ENCODE assay signal across 1 cellular context in the genomic region with DNA sequence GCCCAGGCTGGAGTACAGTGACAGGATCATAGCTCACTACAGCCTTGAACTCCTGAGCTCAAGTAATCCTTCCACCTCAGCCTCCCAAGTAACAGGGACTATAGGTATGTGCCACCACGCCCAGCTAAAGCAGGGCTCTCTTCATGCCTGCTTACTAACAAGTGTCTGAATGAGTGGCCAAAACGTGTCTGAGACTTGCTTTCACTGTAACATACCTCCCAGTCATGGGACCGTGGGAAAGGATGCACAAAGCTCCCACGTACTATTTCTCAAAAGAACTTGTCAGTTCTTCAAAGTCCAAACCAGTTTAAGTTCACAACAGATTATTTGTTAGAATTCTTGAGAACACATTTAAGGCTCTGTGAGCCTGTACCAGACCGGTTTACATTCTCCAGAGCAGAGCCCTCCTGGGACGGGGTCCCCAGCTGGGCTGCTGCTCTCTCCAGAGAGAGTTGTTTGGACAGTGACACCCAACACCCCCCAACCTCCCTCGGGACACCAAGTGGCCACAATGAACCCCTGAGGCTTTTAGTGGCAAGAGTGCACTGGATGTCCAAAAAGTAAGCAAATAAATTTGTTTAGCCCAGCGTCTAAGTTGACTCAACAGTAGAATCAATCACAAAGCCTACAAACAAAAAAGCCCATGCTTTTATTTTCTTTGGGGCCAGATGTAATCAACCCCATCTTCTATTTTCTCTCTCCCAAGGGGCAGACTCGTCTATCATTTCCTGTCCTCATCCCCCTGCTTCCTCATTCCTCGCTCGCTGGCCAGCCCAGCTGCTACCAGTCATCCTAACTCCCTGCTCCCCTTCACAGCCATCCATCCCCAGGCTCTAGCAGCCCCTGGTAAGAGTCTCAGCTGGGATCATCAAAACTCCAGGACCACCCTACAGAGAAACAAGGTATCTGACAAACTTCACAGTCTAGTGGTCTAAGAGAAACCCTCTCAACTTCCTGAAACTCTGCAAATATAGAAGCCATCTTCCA.
A peak's percentile ranks its signal among the peaks of the same experiment; 100 is the strongest.
TF ChIP-seq lines count a peak whose summit lies in the region.

No MANE protein-coding gene starts in this region.

TF ChIP-seq in GM12878, 131 proteins besides CTCF, POLR2A, EP300 and RAD21 (continued from another document and continues in another):
- TF ChIP-seq CREB1 (IDR thresholded peaks at IDR 0.05; ENCODE audit: low read depth) (0 out of 2 replicates have a peak, but pooled peaks have one; percentile 3), ZNF384 (IDR thresholded peaks at IDR 0.05; ENCODE audit: borderline replicate concordance, low read depth, low read length) (0 out of 2 replicates have a peak, but pooled peaks have one; percentile 13), TCF12 (IDR thresholded peaks at IDR 0.05; ENCODE audit: low read depth, low read length) (peak; percentile 81; the same call in 1 of the 2 replicates), NBN (IDR thresholded peaks at IDR 0.05) (peak; percentile 34; the same call in 1 of the 2 replicates), YBX1 (IDR thresholded peaks at IDR 0.05) (peak; percentile 94), TBL1XR1 (IDR thresholded peaks at IDR 0.05; ENCODE audit: low read depth, low read length) (peak; percentile 78; the same call in 1 of the 2 replicates), MEF2A (IDR thresholded peaks at IDR 0.05; ENCODE audit: insufficient read depth, low read depth, low read length) (0 out of 2 replicates have a peak, but pooled peaks have one; percentile 3), FOXM1 (IDR thresholded peaks at IDR 0.05; ENCODE audit: low read depth, low read length) (no peak), GATAD2B (conservative IDR thresholded peaks at IDR 0.05; ENCODE audit: low read depth) (peak; percentile 100), NR2F1 (conservative IDR thresholded peaks at IDR 0.05) (peak; percentile 66), MXI1 (IDR thresholded peaks at IDR 0.05; ENCODE audit: low read depth, low read length) (0 out of 2 replicates have a peak, but pooled peaks have one; percentile 28), EED (IDR thresholded peaks at IDR 0.05; ENCODE audit: low read depth) (peak; percentile 21; the same call in 1 of the 2 replicates), IKZF1 (conservative IDR thresholded peaks at IDR 0.05) (peak; percentile 50), PML (IDR thresholded peaks at IDR 0.05; ENCODE audit: low read length) (0 out of 2 replicates have a peak, but pooled peaks have one; percentile 43), HDGF (IDR thresholded peaks at IDR 0.05) (peak; percentile 64), HDAC6 (IDR thresholded peaks at IDR 0.05; ENCODE audit: unreplicated experiment) (no peak), YY1 (IDR thresholded peaks at IDR 0.05; ENCODE audit: low read depth, low read length) (0 out of 2 replicates have a peak, but pooled peaks have one; percentile 3), SIX5 (IDR thresholded peaks at IDR 0.05; ENCODE audit: low read depth, low read length, severe bottlenecking) (no peak), STAT1 (conservative IDR thresholded peaks at IDR 0.05) (no peak), BCL11A (IDR thresholded peaks at IDR 0.05; ENCODE audit: low read depth, low read length) (0 out of 2 replicates have a peak, but pooled peaks have one; percentile 48), BRCA1 (IDR thresholded peaks at IDR 0.05; ENCODE audit: low read depth, low read length) (no peak), ZBED1 (IDR thresholded peaks at IDR 0.05; ENCODE audit: borderline replicate concordance) (no peak), ZNF217 (IDR thresholded peaks at IDR 0.05) (no peak), IRF4 (IDR thresholded peaks at IDR 0.05; ENCODE audit: low read depth, low read length) (no peak), IKZF2 (IDR thresholded peaks at IDR 0.05) (peak; percentile 46 to 63), SMAD5 (IDR thresholded peaks at IDR 0.05; ENCODE audit: low read depth) (no peak), MTA2 (IDR thresholded peaks at IDR 0.05; ENCODE audit: low read depth) (peak; percentile 56), RCOR1 (conservative IDR thresholded peaks at IDR 0.05; ENCODE audit: low read depth, low read length) (0 out of 2 replicates have a peak, but pooled peaks have one; percentile 42), ZNF207 (IDR thresholded peaks at IDR 0.05; ENCODE audit: borderline replicate concordance) (peak; percentile 75; the same call in 1 of the 2 replicates), RUNX3 (IDR thresholded peaks at IDR 0.05; ENCODE audit: low read length) (peak; percentile 73), SMAD1 (IDR thresholded peaks at IDR 0.05; ENCODE audit: low read depth, partially characterized antibody) (peak; percentile 5), RB1 (IDR thresholded peaks at IDR 0.05; ENCODE audit: borderline replicate concordance) (peak; percentile 99; the same call in 1 of the 2 replicates), RELA (IDR thresholded peaks at IDR 0.05; ENCODE audit: borderline replicate concordance, partially characterized antibody) (no peak)
- TF ChIP-seq, protein P1, sequence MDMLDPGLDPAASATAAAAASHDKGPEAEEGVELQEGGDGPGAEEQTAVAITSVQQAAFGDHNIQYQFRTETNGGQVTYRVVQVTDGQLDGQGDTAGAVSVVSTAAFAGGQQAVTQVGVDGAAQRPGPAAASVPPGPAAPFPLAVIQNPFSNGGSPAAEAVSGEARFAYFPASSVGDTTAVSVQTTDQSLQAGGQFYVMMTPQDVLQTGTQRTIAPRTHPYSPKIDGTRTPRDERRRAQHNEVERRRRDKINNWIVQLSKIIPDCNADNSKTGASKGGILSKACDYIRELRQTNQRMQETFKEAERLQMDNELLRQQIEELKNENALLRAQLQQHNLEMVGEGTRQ (IDR thresholded peaks at IDR 0.05; ENCODE audit: borderline replicate concordance, low read depth, low read length): no peak
- TF ChIP-seq, protein P2, sequence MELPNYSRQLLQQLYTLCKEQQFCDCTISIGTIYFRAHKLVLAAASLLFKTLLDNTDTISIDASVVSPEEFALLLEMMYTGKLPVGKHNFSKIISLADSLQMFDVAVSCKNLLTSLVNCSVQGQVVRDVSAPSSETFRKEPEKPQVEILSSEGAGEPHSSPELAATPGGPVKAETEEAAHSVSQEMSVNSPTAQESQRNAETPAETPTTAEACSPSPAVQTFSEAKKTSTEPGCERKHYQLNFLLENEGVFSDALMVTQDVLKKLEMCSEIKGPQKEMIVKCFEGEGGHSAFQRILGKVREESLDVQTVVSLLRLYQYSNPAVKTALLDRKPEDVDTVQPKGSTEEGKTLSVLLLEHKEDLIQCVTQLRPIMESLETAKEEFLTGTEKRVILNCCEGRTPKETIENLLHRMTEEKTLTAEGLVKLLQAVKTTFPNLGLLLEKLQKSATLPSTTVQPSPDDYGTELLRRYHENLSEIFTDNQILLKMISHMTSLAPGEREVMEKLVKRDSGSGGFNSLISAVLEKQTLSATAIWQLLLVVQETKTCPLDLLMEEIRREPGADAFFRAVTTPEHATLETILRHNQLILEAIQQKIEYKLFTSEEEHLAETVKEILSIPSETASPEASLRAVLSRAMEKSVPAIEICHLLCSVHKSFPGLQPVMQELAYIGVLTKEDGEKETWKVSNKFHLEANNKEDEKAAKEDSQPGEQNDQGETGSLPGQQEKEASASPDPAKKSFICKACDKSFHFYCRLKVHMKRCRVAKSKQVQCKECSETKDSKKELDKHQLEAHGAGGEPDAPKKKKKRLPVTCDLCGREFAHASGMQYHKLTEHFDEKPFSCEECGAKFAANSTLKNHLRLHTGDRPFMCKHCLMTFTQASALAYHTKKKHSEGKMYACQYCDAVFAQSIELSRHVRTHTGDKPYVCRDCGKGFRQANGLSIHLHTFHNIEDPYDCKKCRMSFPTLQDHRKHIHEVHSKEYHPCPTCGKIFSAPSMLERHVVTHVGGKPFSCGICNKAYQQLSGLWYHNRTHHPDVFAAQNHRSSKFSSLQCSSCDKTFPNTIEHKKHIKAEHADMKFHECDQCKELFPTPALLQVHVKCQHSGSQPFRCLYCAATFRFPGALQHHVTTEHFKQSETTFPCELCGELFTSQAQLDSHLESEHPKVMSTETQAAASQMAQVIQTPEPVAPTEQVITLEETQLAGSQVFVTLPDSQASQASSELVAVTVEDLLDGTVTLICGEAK (IDR thresholded peaks at IDR 0.05; ENCODE audit: borderline replicate concordance): no peak
- TF ChIP-seq, protein P3, sequence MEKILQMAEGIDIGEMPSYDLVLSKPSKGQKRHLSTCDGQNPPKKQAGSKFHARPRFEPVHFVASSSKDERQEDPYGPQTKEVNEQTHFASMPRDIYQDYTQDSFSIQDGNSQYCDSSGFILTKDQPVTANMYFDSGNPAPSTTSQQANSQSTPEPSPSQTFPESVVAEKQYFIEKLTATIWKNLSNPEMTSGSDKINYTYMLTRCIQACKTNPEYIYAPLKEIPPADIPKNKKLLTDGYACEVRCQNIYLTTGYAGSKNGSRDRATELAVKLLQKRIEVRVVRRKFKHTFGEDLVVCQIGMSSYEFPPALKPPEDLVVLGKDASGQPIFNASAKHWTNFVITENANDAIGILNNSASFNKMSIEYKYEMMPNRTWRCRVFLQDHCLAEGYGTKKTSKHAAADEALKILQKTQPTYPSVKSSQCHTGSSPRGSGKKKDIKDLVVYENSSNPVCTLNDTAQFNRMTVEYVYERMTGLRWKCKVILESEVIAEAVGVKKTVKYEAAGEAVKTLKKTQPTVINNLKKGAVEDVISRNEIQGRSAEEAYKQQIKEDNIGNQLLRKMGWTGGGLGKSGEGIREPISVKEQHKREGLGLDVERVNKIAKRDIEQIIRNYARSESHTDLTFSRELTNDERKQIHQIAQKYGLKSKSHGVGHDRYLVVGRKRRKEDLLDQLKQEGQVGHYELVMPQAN (conservative IDR thresholded peaks at IDR 0.05): no peak
- TF ChIP-seq, protein P4, sequence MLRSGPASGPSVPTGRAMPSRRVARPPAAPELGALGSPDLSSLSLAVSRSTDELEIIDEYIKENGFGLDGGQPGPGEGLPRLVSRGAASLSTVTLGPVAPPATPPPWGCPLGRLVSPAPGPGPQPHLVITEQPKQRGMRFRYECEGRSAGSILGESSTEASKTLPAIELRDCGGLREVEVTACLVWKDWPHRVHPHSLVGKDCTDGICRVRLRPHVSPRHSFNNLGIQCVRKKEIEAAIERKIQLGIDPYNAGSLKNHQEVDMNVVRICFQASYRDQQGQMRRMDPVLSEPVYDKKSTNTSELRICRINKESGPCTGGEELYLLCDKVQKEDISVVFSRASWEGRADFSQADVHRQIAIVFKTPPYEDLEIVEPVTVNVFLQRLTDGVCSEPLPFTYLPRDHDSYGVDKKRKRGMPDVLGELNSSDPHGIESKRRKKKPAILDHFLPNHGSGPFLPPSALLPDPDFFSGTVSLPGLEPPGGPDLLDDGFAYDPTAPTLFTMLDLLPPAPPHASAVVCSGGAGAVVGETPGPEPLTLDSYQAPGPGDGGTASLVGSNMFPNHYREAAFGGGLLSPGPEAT (IDR thresholded peaks at IDR 0.05; ENCODE audit: low read depth): no peak; the same call in 1 of the 2 replicates
- TF ChIP-seq, protein P5, sequence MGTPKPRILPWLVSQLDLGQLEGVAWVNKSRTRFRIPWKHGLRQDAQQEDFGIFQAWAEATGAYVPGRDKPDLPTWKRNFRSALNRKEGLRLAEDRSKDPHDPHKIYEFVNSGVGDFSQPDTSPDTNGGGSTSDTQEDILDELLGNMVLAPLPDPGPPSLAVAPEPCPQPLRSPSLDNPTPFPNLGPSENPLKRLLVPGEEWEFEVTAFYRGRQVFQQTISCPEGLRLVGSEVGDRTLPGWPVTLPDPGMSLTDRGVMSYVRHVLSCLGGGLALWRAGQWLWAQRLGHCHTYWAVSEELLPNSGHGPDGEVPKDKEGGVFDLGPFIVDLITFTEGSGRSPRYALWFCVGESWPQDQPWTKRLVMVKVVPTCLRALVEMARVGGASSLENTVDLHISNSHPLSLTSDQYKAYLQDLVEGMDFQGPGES (IDR thresholded peaks at IDR 0.05): no peak
- TF ChIP-seq, protein P6, sequence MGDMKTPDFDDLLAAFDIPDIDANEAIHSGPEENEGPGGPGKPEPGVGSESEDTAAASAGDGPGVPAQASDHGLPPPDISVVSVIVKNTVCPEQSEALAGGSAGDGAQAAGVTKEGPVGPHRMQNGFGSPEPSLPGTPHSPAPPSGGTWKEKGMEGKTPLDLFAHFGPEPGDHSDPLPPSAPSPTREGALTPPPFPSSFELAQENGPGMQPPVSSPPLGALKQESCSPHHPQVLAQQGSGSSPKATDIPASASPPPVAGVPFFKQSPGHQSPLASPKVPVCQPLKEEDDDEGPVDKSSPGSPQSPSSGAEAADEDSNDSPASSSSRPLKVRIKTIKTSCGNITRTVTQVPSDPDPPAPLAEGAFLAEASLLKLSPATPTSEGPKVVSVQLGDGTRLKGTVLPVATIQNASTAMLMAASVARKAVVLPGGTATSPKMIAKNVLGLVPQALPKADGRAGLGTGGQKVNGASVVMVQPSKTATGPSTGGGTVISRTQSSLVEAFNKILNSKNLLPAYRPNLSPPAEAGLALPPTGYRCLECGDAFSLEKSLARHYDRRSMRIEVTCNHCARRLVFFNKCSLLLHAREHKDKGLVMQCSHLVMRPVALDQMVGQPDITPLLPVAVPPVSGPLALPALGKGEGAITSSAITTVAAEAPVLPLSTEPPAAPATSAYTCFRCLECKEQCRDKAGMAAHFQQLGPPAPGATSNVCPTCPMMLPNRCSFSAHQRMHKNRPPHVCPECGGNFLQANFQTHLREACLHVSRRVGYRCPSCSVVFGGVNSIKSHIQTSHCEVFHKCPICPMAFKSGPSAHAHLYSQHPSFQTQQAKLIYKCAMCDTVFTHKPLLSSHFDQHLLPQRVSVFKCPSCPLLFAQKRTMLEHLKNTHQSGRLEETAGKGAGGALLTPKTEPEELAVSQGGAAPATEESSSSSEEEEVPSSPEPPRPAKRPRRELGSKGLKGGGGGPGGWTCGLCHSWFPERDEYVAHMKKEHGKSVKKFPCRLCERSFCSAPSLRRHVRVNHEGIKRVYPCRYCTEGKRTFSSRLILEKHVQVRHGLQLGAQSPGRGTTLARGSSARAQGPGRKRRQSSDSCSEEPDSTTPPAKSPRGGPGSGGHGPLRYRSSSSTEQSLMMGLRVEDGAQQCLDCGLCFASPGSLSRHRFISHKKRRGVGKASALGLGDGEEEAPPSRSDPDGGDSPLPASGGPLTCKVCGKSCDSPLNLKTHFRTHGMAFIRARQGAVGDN (IDR thresholded peaks at IDR 0.05): peak; percentile 65
- TF ChIP-seq, protein P7, sequence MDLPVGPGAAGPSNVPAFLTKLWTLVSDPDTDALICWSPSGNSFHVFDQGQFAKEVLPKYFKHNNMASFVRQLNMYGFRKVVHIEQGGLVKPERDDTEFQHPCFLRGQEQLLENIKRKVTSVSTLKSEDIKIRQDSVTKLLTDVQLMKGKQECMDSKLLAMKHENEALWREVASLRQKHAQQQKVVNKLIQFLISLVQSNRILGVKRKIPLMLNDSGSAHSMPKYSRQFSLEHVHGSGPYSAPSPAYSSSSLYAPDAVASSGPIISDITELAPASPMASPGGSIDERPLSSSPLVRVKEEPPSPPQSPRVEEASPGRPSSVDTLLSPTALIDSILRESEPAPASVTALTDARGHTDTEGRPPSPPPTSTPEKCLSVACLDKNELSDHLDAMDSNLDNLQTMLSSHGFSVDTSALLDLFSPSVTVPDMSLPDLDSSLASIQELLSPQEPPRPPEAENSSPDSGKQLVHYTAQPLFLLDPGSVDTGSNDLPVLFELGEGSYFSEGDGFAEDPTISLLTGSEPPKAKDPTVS (IDR thresholded peaks at IDR 0.05; ENCODE audit: low read depth, low read length): 0 out of 2 replicates have a peak, but pooled peaks have one; percentile 13
- TF ChIP-seq, protein P8, sequence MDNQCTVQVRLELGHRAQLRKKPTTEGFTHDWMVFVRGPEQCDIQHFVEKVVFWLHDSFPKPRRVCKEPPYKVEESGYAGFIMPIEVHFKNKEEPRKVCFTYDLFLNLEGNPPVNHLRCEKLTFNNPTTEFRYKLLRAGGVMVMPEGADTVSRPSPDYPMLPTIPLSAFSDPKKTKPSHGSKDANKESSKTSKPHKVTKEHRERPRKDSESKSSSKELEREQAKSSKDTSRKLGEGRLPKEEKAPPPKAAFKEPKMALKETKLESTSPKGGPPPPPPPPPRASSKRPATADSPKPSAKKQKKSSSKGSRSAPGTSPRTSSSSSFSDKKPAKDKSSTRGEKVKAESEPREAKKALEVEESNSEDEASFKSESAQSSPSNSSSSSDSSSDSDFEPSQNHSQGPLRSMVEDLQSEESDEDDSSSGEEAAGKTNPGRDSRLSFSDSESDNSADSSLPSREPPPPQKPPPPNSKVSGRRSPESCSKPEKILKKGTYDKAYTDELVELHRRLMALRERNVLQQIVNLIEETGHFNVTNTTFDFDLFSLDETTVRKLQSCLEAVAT (IDR thresholded peaks at IDR 0.05): peak; percentile 65; the same call in 1 of the 2 replicates
